Comparison of ENCODE assay signal across 23 cellular contexts in the genomic region with DNA sequence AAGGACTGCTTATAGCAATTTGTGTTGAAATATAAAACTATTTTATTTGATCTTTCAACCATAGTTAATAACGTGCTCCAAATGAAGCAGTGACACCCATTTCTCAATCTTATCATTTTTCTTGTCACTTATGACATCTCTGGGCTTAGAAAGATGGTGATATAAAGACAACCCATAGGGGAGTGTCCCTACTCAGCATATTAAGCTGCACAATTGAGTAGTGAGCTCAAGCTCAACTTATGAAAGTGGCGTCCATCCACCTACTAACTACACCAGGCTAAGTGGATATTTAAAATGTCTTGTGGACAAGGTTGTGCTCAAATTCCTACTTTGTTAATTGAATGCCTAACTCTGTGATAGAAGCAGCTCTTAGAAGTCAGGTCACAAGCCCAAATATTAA. TPM values are rescaled to one million over a fixed set of nuclear protein-coding genes. Genes with fewer than 3 reads are reported as not detected.
"Had no signal": no experiment of that assay in that cellular context is flagged by ENCODE, and none has a peak within 500 bp of the region (broad histone marks: within the 10 kb centered on the region; RNA-seq: fewer than 3 reads in every experiment).

No MANE protein-coding gene starts in this region.

- ATAC-seq: activated CD8-positive, alpha-beta T cell treated with anti-CD3 and anti-CD28 coated beads, Interleukin-2, amount 10 ng/mL, durations not matched to agents 7 days and 5 days; left cardiac atrium; naive thymus-derived CD8-positive, alpha-beta T cell; psoas muscle; right cardiac atrium had no signal

- H3K4me1 ChIP-seq: psoas muscle, stomach, testis had no signal

- H3K27ac ChIP-seq: epithelial cell of prostate, ovary, psoas muscle, skin epidermis, stomach, testis had no signal

- H3K4me3 ChIP-seq: ovary, psoas muscle, skin epidermis, stomach, testis had no signal

- H3K9me3 ChIP-seq: psoas muscle, testis had no signal

- H3K36me3 ChIP-seq: ovary, stomach had no signal

- H3K27me3 ChIP-seq: ovary, stomach, testis had no signal

- DNase-seq: activated CD4-positive, alpha-beta T cell treated with anti-CD3 and anti-CD28 coated beads, Interleukin-2, amount 10 ng/mL, durations not matched to agents 7 days and 5 days; activated CD8-positive, alpha-beta T cell treated with anti-CD3 and anti-CD28 coated beads, Interleukin-2, amount 10 ng/mL, durations not matched to agents 7 days and 5 days; activated naive CD4-positive, alpha-beta T cell treated with anti-CD3 and anti-CD28 coated beads for 36 hours; activated T-cell treated with anti-CD3 and anti-CD28 coated beads, Interleukin-2, amount 50 U/mL, for 24 hours; anterior cingulate cortex; central memory CD4-positive, alpha-beta T cell; endodermal cell; foreskin fibroblast; hippocampal formation; left cardiac atrium; mesendoderm; naive thymus-derived CD8-positive, alpha-beta T cell; ovary; psoas muscle; right cardiac atrium; stimulated activated CD4-positive, alpha-beta T cell treated with anti-CD3 and anti-CD28 coated beads, Interleukin-15, amount 100 ng/mL, for 24 hours; stimulated activated CD4-positive, alpha-beta T cell treated with anti-CD3 and anti-CD28 coated beads, Interleukin-2, amount 100 ng/mL, for 48 hours; stomach; testis had no signal

RNA-seq across cellular contexts. Expression of a gene that starts 46.7 kb away (rescaled TPM):
- total RNA-seq: activated CD4-positive, alpha-beta T cell treated with anti-CD3 and anti-CD28 coated beads, Interleukin-2, amount 10 ng/mL, durations not matched to agents 7 days and 5 days; activated CD8-positive, alpha-beta T cell treated with anti-CD3 and anti-CD28 coated beads, Interleukin-2, amount 10 ng/mL, durations not matched to agents 7 days and 5 days; activated naive CD4-positive, alpha-beta T cell treated with anti-CD3 and anti-CD28 coated beads for 36 hours; activated T-helper 2 cell treated with anti-CD3 and anti-CD28 coated beads, Interferon-gamma antibody, Interleukin-2, Interleukin-4, amounts not matched to agents 10 μg/mL and 5 μg/mL and 100 μg/mL, durations not matched to agents 14 hours and 24 hours and 36 hours; lower leg skin; naive thymus-derived CD8-positive, alpha-beta T cell had no signal
